In genomic region chrX:24226176-24226575, GRCh38 we compare ENCODE assay signal across 33 cellular contexts.
DNase-seq lines count a peak whose midpoint lies in the region; ATAC-seq, FAIRE-seq and TF ChIP-seq lines count a peak whose summit lies in the region.
"Had no signal": no experiment of that assay in that cellular context is flagged by ENCODE, and none has a peak within 500 bp of the region (broad histone marks: within the 10 kb centered on the region; RNA-seq: fewer than 3 reads in every experiment).

No MANE protein-coding gene starts in this region.

- no peak for TF ChIP-seq EP300 in K562 (IDR thresholded peaks at IDR 0.05; ENCODE audit: low read length)

- no peaks in the 10 kb centered on the region for H3K27me3 ChIP-seq in K562 (ENCODE audit: control insufficient read depth in 2 of 2, insufficient read depth in 2 of 2, low read length in 2 of 2)
- H3K27me3 ChIP-seq: BE2C; BLaER1; BLaER1 treated with 17β-estradiol and CSF1 and Interleukin-3, amounts not matched to agents 10 nM and 100 nM had no signal

- intact Hi-C loops in K562 (cut with micrococcal nuclease): no loop called here

- no peak overlapping the region for H3K4me2 ChIP-seq in K562 (ENCODE audit: insufficient read depth, low read length)
- H3K4me2 ChIP-seq: A549; BLaER1; BLaER1 treated with 17β-estradiol and CSF1 and Interleukin-3, amounts not matched to agents 10 nM and 100 nM had no signal

- TF ChIP-seq CTCF in HEK293 (tag by site-specific recombination; IDR thresholded peaks at IDR 0.05) (no peak), K562 (IDR thresholded peaks at IDR 0.05 in 2 of 3, conservative IDR thresholded peaks at IDR 0.05 in 1 of 3; ENCODE audit: insufficient read depth in 2 of 3, low read depth in 1 of 3, low read length in 3 of 3) (no peak)

- 57% methylated on average over 2 of the region's 2 CpGs for WGBS in K562 (ENCODE audit: insufficient coverage, low coverage, missing lambda C conversion rate)

- no peaks in the 10 kb centered on the region for H4K20me1 ChIP-seq in K562 (replicated peaks; ENCODE audit: control insufficient read depth, insufficient read depth, low read length)
- H4K20me1 ChIP-seq: BLaER1; BLaER1 treated with 17β-estradiol and CSF1 and Interleukin-3, amounts not matched to agents 10 nM and 100 nM had no signal

- no peak overlapping the region for H3K4me3 ChIP-seq in HEK293 (ENCODE audit: low read depth, low read length)
- no peak overlapping the region for H3K4me3 ChIP-seq in K562
- H3K4me3 ChIP-seq: A549; BLaER1; BLaER1 treated with 17β-estradiol and CSF1 and Interleukin-3, amounts not matched to agents 10 nM and 100 nM had no signal

- H3K4me1 ChIP-seq in HEK293 (ENCODE audit: control insufficient read depth, insufficient read depth, low read length) (no peaks in the 10 kb centered on the region; the same call in 1 of the 2 replicates), K562 (replicated peaks in 1 of 2; ENCODE audit: control insufficient read depth in 2 of 2, insufficient read depth in 2 of 2, low read length in 2 of 2) (peaks cover 12 to 21% of the 10 kb centered on the region in 2 experiments; a peak in 4 of 5 replicates)
- H3K4me1 ChIP-seq: BE2C, BLaER1, Caco-2 had no signal

- FAIRE-seq in K562 (lab: Jason Lieb, UNC): no peak
- peak; percentile 5 for FAIRE-seq in islet of Langerhans (lab: Jason Lieb, UNC)
- FAIRE-seq: A204.1, D721Med had no signal

- ATAC-seq in K562: no peak
- ATAC-seq in HG03196 (IDR thresholded peaks at IDR 0.05; ENCODE audit: unreplicated experiment): no peak
- ATAC-seq: A549; CD8-positive, alpha-beta T cell had no signal

- CTCF ChIA-PET in HEK293 (lab: Yijun Ruan, JAX) (no interaction called here), K562 (lab: Yijun Ruan, JAX; ENCODE audit: low intra/inter-chr PET ratio) (no interaction called here)

- BruUV-seq in K562 (replicated peaks; lab: Mats Ljungman, UMichigan): no TSS peak

- DNase-seq in K562 (ENCODE audit: extremely low read depth in 1 of 4, low spot score in 3 of 4): no peak
- DNase-seq in activated CD4-positive, alpha-beta T cell treated with anti-CD3 and anti-CD28 coated beads for 48 hours: no peak
- DNase-seq in kidney glomerular epithelial cell (lab: John Stamatoyannopoulos, UW): no peak
- DNase-seq: 8988T; ACHN; AML-193; BE2C; C1 segment of cervical spinal cord; Caco-2; Calu3; CD4-positive, alpha-beta memory T cell; CD4-positive, alpha-beta T cell; CD4-positive, CD25-positive, alpha-beta regulatory T cell; CD8-positive, alpha-beta memory T cell; CD8-positive, alpha-beta T cell; COR-L47; DMS 273 treated with DMSO at 0.1 percent for 48 hours; DMS153; DMS53; DMS79; DMS79 treated with DMSO at 0.1 percent for 48 hours; DND-41; EL had no signal

- H2AFZ ChIP-seq in K562 (ENCODE audit: low read depth, low read length): no peak overlapping the region

- POLR2A ChIA-PET in HEK293 (lab: Yijun Ruan, JAX): no interaction called here
- POLR2A ChIA-PET in K562 (lab: Yijun Ruan, JAX): no interaction called here

- H3K9me1 ChIP-seq in K562 (ENCODE audit: control insufficient read depth, insufficient read depth, low read length): no peaks in the 10 kb centered on the region

- H3K27ac ChIP-seq in HEK293 (ENCODE audit: extremely low read depth, low read depth, low read length) (no peak overlapping the region), K562 (ENCODE audit: extremely low read depth, low read depth, low read length) (no peak overlapping the region)
- H3K27ac ChIP-seq: 22Rv1; A549; BLaER1; BLaER1 treated with 17β-estradiol and CSF1 and Interleukin-3, amounts not matched to agents 10 nM and 100 nM; C4-2B had no signal

- no peak overlapping the region for H3K9ac ChIP-seq in K562 (ENCODE audit: insufficient read depth in 1 of 2, low read depth in 2 of 2, low read length in 2 of 2)
- H3K9ac ChIP-seq: BLaER1; BLaER1 treated with 17β-estradiol and CSF1 and Interleukin-3, amounts not matched to agents 10 nM and 100 nM had no signal

- H3K9me3 ChIP-seq in HEK293 (ENCODE audit: control insufficient read depth, insufficient read depth, low read depth, low read length): no peaks in the 10 kb centered on the region
- H3K9me3 ChIP-seq in K562 (replicated peaks; ENCODE audit: control insufficient read depth, insufficient read depth, low read depth, low read length): 0 out of 2 replicates have a peak, but pooled peaks cover 2% of the 10 kb centered on the region
- H3K9me3 ChIP-seq: BE2C, Caco-2 had no signal

- H3K36me3 ChIP-seq in HEK293 (ENCODE audit: control insufficient read depth in 2 of 2, insufficient read depth in 1 of 2, low read length in 2 of 2) (no peaks in the 10 kb centered on the region), K562 (ENCODE audit: control insufficient read depth, insufficient read depth, low read length) (no peaks in the 10 kb centered on the region)
- H3K36me3 ChIP-seq: BE2C, BLaER1 had no signal

- no peak for TF ChIP-seq POLR2A in K562 (conservative IDR thresholded peaks at IDR 0.05)

- TF ChIP-seq RAD21 in K562 (CRISPR knock-in tag; conservative IDR thresholded peaks at IDR 0.05 in 1 of 2, IDR thresholded peaks at IDR 0.05 in 1 of 2): no peak

- in situ Hi-C loops in K562 (cut with MboI): no loop called here

- H3K79me2 ChIP-seq in K562 (ENCODE audit: control insufficient read depth, insufficient read depth, low read length): no peaks in the 10 kb centered on the region

TF ChIP-seq in HEK293, 187 proteins besides CTCF, POLR2A, EP300 and RAD21:
- peak; percentile 90 for TF ChIP-seq ZNF184 (tag by site-specific recombination; IDR thresholded peaks at IDR 0.05)
- TF ChIP-seq ZNF580 (tag by site-specific recombination; IDR thresholded peaks at IDR 0.05): no peak
- no peak for TF ChIP-seq SP3 (tag by site-specific recombination; IDR thresholded peaks at IDR 0.05)
- TF ChIP-seq TCF7L2 (IDR thresholded peaks at IDR 0.05; ENCODE audit: borderline replicate concordance, low read depth, low read length): no peak

TF ChIP-seq in K562, 482 proteins besides CTCF, POLR2A, EP300 and RAD21:
- TF ChIP-seq TGIF2 (CRISPR knock-in tag; IDR thresholded peaks at IDR 0.05) (no peak), NFE2L1 (tag; IDR thresholded peaks at IDR 0.05; ENCODE audit: borderline replicate concordance, low read depth) (no peak), ERF (CRISPR knock-in tag; IDR thresholded peaks at IDR 0.05) (no peak), CREB5 (CRISPR knock-in tag; IDR thresholded peaks at IDR 0.05) (no peak), L3MBTL2 (IDR thresholded peaks at IDR 0.05) (no peak), ZNF184 (CRISPR knock-in tag; IDR thresholded peaks at IDR 0.05) (0 out of 2 replicates have a peak, but pooled peaks have one; percentile 53), ZNF431 (CRISPR knock-in tag; IDR thresholded peaks at IDR 0.05) (no peak), NCOA1 (IDR thresholded peaks at IDR 0.05; ENCODE audit: low read depth) (no peak), CHCHD3 (CRISPR knock-in tag; IDR thresholded peaks at IDR 0.05) (no peak), RBM25 (IDR thresholded peaks at IDR 0.05; ENCODE audit: low read depth, low read length, severe bottlenecking) (peak; percentile 57), KLF6 (CRISPR knock-in tag; IDR thresholded peaks at IDR 0.05; ENCODE audit: borderline replicate concordance) (no peak), STAT5B (CRISPR knock-in tag; IDR thresholded peaks at IDR 0.05) (no peak), ZFPM2 (CRISPR knock-in tag; IDR thresholded peaks at IDR 0.05) (no peak), NR2C2 (CRISPR knock-in tag; IDR thresholded peaks at IDR 0.05) (no peak), NR2C2 (tag; IDR thresholded peaks at IDR 0.05) (no peak), NFYB (IDR thresholded peaks at IDR 0.05; ENCODE audit: extremely low read depth, insufficient read length) (no peak), ZNF699 (CRISPR knock-in tag; IDR thresholded peaks at IDR 0.05; ENCODE audit: insufficient replicate concordance) (no peak), GTF2E2 (tag; IDR thresholded peaks at IDR 0.05) (no peak)
TF ChIP-seq in K562: peak in this region for 2.

Comparison
In these comparisons a context has a peak if more than half of its experiments do, and no peak if none do; other contexts are left out.
1. Of the 44 proteins assayed by ChIP-seq in both K562 and HEK293: peak only in K562: none; only in HEK293: none; in both: ZNF184; in neither: 43.